8 cellular contexts compared by ENCODE assay signal in genomic region chr12:8544295-8544694, GRCh38. TPM values are rescaled to one million over a fixed set of nuclear protein-coding genes. Genes with fewer than 3 reads are reported as not detected.
DNase-seq lines count a peak whose midpoint lies in the region; ATAC-seq and TF ChIP-seq lines count a peak whose summit lies in the region.

No MANE protein-coding gene starts in this region.

- H3K36me3 Mint-ChIP-seq in mesothelial cell of epicardium: no peaks in the 10 kb centered on the region

- H3K9me3 Mint-ChIP-seq in mesothelial cell of epicardium: no peaks in the 10 kb centered on the region

- H3K27ac Mint-ChIP-seq in mesothelial cell of epicardium: no peak overlapping the region

- H3K4me3 ChIP-seq in GM12865 (ENCODE audit: low read depth, low read length): no peak overlapping the region; the same call in 1 of the 2 replicates

- ATAC-seq in HG03103 (IDR thresholded peaks at IDR 0.05; ENCODE audit: low read depth, unreplicated experiment) (peak; percentile 60), GM21717 (IDR thresholded peaks at IDR 0.05; ENCODE audit: unreplicated experiment) (no peak)

- peak; percentile 88 for DNase-seq in GM12865 (ENCODE audit: low read depth)
- DNase-seq in NCI-H526 (lab: John Stamatoyannopoulos, UW): peak; percentile 47 to 71
- DNase-seq in activated CD4-positive, alpha-beta T cell treated with anti-CD3 and anti-CD28 coated beads, Interleukin-2, amount 50 U/mL, for 48 hours: peak; percentile 72 to 75
- DNase-seq in ecto neural progenitor cell (ENCODE audit: low spot score): peak; percentile 86
- peak; percentile 51 to 83 for DNase-seq in mesothelial cell of epicardium (ENCODE audit: low spot score in 2 of 2, unreplicated experiment in 2 of 2)
- peak; percentile 35 to 42 for DNase-seq in stimulated activated CD8-positive, alpha-beta memory T cell treated with anti-CD3 and anti-CD28 coated beads, Interleukin-2, amount 100 ng/mL, for 1 hour (ENCODE audit: low read depth in 2 of 2)

- peak; percentile 84 for TF ChIP-seq CTCF in GM12865 (IDR thresholded peaks at IDR 0.05; ENCODE audit: insufficient read depth, low read depth, low read length, missing control alignments)
- peak; percentile 99 for TF ChIP-seq CTCF in mesothelial cell of epicardium (IDR thresholded peaks at IDR 0.05; ENCODE audit: unreplicated experiment)

- H3K27me3 Mint-ChIP-seq in mesothelial cell of epicardium (ENCODE audit: low read depth): peaks cover 6% of the 10 kb centered on the region

- H3K4me1 Mint-ChIP-seq in mesothelial cell of epicardium: no peaks in the 10 kb centered on the region

- peak overlapping the region; percentile 16 for H3K4me3 Mint-ChIP-seq in mesothelial cell of epicardium

RNA-seq across cellular contexts. Expression of gene CLEC4E, which starts 3.6 kb away (rescaled TPM):
- total RNA-seq in mesothelial cell of epicardium: not detected in 3 replicates

RNA-seq across cellular contexts. Expression of gene CLEC4D, which starts 31.0 kb away (rescaled TPM):
- total RNA-seq in mesothelial cell of epicardium: 0.13 TPM in 1 of 3 replicates, not detected in the others
